In the genomic region with DNA sequence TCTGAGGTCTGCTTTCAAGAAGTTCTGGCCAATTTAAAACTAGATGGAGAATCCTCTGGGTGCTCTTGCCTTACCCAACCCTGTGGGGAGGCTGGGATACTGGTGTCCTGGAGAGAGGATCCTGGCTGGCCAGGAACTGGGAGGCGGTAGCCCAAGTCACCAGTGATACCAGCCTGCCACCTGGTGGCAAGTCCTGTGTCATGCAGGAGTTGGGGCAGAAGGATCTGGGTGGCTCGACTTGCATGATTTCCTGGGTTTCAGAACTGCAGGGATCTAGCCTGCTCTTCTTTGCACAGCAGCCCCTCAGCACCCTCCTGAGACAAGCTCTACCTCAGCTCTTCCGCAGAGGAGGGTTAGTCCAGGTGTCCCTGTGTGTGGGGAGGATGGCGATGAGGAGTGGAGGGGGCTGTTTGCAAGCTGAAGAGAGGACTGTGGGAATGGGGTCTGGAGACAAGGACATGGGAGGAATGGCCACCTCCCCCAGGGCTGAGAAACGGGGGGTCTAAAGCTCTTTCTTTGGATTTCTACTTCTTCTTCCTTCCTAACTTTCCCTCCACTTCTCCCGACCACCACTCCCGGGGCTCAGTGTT, we compare ENCODE assay signal across 8 cellular contexts. TPM values are rescaled to one million over a fixed set of nuclear protein-coding genes. Genes with fewer than 3 reads are reported as not detected.
A peak's percentile ranks its signal among the peaks of the same experiment; 100 is the strongest.
DNase-seq lines count a peak whose midpoint lies in the region; ATAC-seq and TF ChIP-seq lines count a peak whose summit lies in the region.

No MANE protein-coding gene starts in this region.

- no peak overlapping the region for H3K27ac ChIP-seq in HL-60 (replicated peaks)
- H3K27ac ChIP-seq in OCI-LY7 (ENCODE audit: low read depth, low read length, poor library complexity, severe bottlenecking) = no peak overlapping the region
- H3K27ac ChIP-seq in neutrophil = no peak overlapping the region
- no peak overlapping the region for H3K27ac ChIP-seq in tibial nerve

- peaks cover 28% of the 10 kb centered on the region for H3K27me3 Mint-ChIP-seq in activated T-helper 1 cell treated with anti-CD3 and anti-CD28 coated beads, Interleukin-12 subunit alpha, Interleukin-12 subunit beta, Interleukin-2, Interleukin-4 antibody, amounts not matched to agents 30 ng/mL and 10 ng/mL and 1 ng/mL, durations not matched to agents 14 hours and 24 hours and 36 hours (ENCODE audit: insufficient read depth)

- H3K4me3 Mint-ChIP-seq in activated T-helper 1 cell treated with anti-CD3 and anti-CD28 coated beads, Interleukin-12 subunit alpha, Interleukin-12 subunit beta, Interleukin-2, Interleukin-4 antibody, amounts not matched to agents 30 ng/mL and 10 ng/mL and 1 ng/mL, durations not matched to agents 14 hours and 24 hours and 36 hours = no peak overlapping the region

- no peaks in the 10 kb centered on the region for H3K36me3 Mint-ChIP-seq in activated T-helper 1 cell treated with anti-CD3 and anti-CD28 coated beads, Interleukin-12 subunit alpha, Interleukin-12 subunit beta, Interleukin-2, Interleukin-4 antibody, amounts not matched to agents 30 ng/mL and 10 ng/mL and 1 ng/mL, durations not matched to agents 14 hours and 24 hours and 36 hours (ENCODE audit: low read depth)

- H3K4me3 ChIP-seq in HL-60 (replicated peaks; ENCODE audit: insufficient read depth, low read length) (no peak overlapping the region), OCI-LY7 (ENCODE audit: low read depth, low read length, poor library complexity, severe bottlenecking) (no peak overlapping the region), neutrophil (ENCODE audit: low read depth in 1 of 2, low read length in 1 of 2) (no peak overlapping the region), tibial nerve (no peak overlapping the region)

- no peak for TF ChIP-seq POLR2A in tibial nerve (IDR thresholded peaks at IDR 0.05)

- H3K4me1 ChIP-seq in OCI-LY7 (ENCODE audit: insufficient read depth, low read length, poor library complexity, severe bottlenecking) (no peaks in the 10 kb centered on the region), neutrophil (ENCODE audit: control insufficient read depth in 1 of 2, insufficient read depth in 1 of 2, low read depth in 1 of 2, low read length in 1 of 2) (peaks cover 14% of the 10 kb centered on the region in 2 experiments), tibial nerve (peaks cover 0 to 17% (median 11%) of the 10 kb centered on the region in 4 donors)

- no peak overlapping the region for H3K4me2 ChIP-seq in OCI-LY7 (ENCODE audit: low read length)

- H3K4me1 Mint-ChIP-seq in activated T-helper 1 cell treated with anti-CD3 and anti-CD28 coated beads, Interleukin-12 subunit alpha, Interleukin-12 subunit beta, Interleukin-2, Interleukin-4 antibody, amounts not matched to agents 30 ng/mL and 10 ng/mL and 1 ng/mL, durations not matched to agents 14 hours and 24 hours and 36 hours (ENCODE audit: low read depth) = no peaks in the 10 kb centered on the region

- BruUV-seq in OCI-LY7 (replicated peaks; lab: Mats Ljungman, UMichigan) = no TSS peak

- no peaks in the 10 kb centered on the region for H4K20me1 ChIP-seq in OCI-LY7 (ENCODE audit: insufficient read depth, low read length)

- CTCF ChIA-PET in OCI-LY7 (lab: Charles Lee; ENCODE audit: unreplicated experiment) = no interaction called here

- no peak overlapping the region for H3K27ac Mint-ChIP-seq in activated T-helper 1 cell treated with anti-CD3 and anti-CD28 coated beads, Interleukin-12 subunit alpha, Interleukin-12 subunit beta, Interleukin-2, Interleukin-4 antibody, amounts not matched to agents 30 ng/mL and 10 ng/mL and 1 ng/mL, durations not matched to agents 14 hours and 24 hours and 36 hours

- WGBS in tibial nerve, 2 donors = 33 to 45% methylated on average over 7 of the region's 7 CpGs

- no peak overlapping the region for H2AFZ ChIP-seq in OCI-LY7 (ENCODE audit: low read length)

- H3K9me3 ChIP-seq in OCI-LY7 (ENCODE audit: low read length) (no peaks in the 10 kb centered on the region), neutrophil (no peaks in the 10 kb centered on the region), tibial nerve (no peaks in the 10 kb centered on the region)

- H3K9me2 ChIP-seq in OCI-LY7 (ENCODE audit: insufficient read depth, low read length) = no peaks in the 10 kb centered on the region

- intact Hi-C loops in OCI-LY7 (cut with micrococcal nuclease; ENCODE audit: unreplicated experiment) = loop anchor here (1.0 to 10.0 kb wide), 3 partner anchors 144 to 335 kb away; no protein-coding TSS in a partner anchor
- intact Hi-C loops in activated T-helper 1 cell treated with anti-CD3 and anti-CD28 coated beads, Interleukin-12 subunit alpha, Interleukin-12 subunit beta, Interleukin-2, Interleukin-4 antibody, amounts not matched to agents 30 ng/mL and 10 ng/mL and 1 ng/mL, durations not matched to agents 14 hours and 24 hours and 36 hours (cut with micrococcal nuclease) = loop anchor here (1.0 kb wide), 3 partner anchors 144 to 438 kb away; no protein-coding TSS in a partner anchor

- H3K9me3 Mint-ChIP-seq in activated T-helper 1 cell treated with anti-CD3 and anti-CD28 coated beads, Interleukin-12 subunit alpha, Interleukin-12 subunit beta, Interleukin-2, Interleukin-4 antibody, amounts not matched to agents 30 ng/mL and 10 ng/mL and 1 ng/mL, durations not matched to agents 14 hours and 24 hours and 36 hours = no peaks in the 10 kb centered on the region

- POLR2A ChIA-PET in OCI-LY7 (lab: Charles Lee) = interaction anchor here (0.9 kb wide), 1 partner anchor 110 kb away, joined by 3 read pairs; no protein-coding TSS in a partner anchor

- H3K36me3 ChIP-seq in OCI-LY7 (ENCODE audit: insufficient read depth, low read length) = no peaks in the 10 kb centered on the region
- no peaks in the 10 kb centered on the region for H3K36me3 ChIP-seq in neutrophil
- no peaks in the 10 kb centered on the region for H3K36me3 ChIP-seq in tibial nerve

- DNase-seq in DMS 273 treated with DMSO at 0.1 percent for 48 hours (lab: John Stamatoyannopoulos, UW) (peak; percentile 33), HL-60 (ENCODE audit: low read depth in 1 of 2, low spot score in 1 of 2) (peak; percentile 40 to 69), OCI-LY7 (ENCODE audit: low spot score) (peak; percentile 63), fibroblast of the conjunctiva (ENCODE audit: low read depth) (peak; percentile 44), tibial nerve (ENCODE audit: low spot score in 2 of 2) (peak; percentile 62 to 81)
- peak; percentile 38 for DNase-seq in activated T-helper 1 cell treated with anti-CD3 and anti-CD28 coated beads, Interleukin-12 subunit alpha, Interleukin-12 subunit beta, Interleukin-2, Interleukin-4 antibody, amounts not matched to agents 30 ng/mL and 10 ng/mL and 1 ng/mL, durations not matched to agents 14 hours and 24 hours and 36 hours (ENCODE audit: low spot score)

- H3K27me3 ChIP-seq in HL-60 (ENCODE audit: insufficient read depth, poor library complexity, severe bottlenecking) (peaks cover 22% of the 10 kb centered on the region), neutrophil (peaks cover 51% of the 10 kb centered on the region), tibial nerve (peaks cover 0 to 35% of the 10 kb centered on the region in 2 donors)

- ATAC-seq in GM21526 (IDR thresholded peaks at IDR 0.05; ENCODE audit: low FRiP score, unreplicated experiment) = no peak

- TF ChIP-seq CTCF in HL-60 (IDR thresholded peaks at IDR 0.05; ENCODE audit: insufficient read depth, low read length) = peak; percentile 93
- peak; percentile 92 for TF ChIP-seq CTCF in OCI-LY7 (conservative IDR thresholded peaks at IDR 0.05; ENCODE audit: low read length)
- peak; percentile 76 for TF ChIP-seq CTCF in neutrophil (IDR thresholded peaks at IDR 0.05)
- TF ChIP-seq CTCF in tibial nerve (IDR thresholded peaks at IDR 0.05) = peak; percentile 80 to 94 (median 89)

- H3K79me2 ChIP-seq in OCI-LY7 (ENCODE audit: insufficient read depth, low read depth, low read length) = no peaks in the 10 kb centered on the region

- TF ChIP-seq EP300 in tibial nerve (IDR thresholded peaks at IDR 0.05) = no peak

RNA-seq across cellular contexts. Expression of a gene that starts 4.2 kb away (rescaled TPM):
- not detected in 2 replicates for total RNA-seq in OCI-LY7 (2014; rRNA removed; shearing (Covaris generic))
- total RNA-seq in OCI-LY7 (2022) (not detected in 2 replicates), tibial nerve (1 to 10 TPM in 2 of 4 donors, not detected in 2; 1.1 to 1.7 TPM)
- total RNA-seq in activated T-helper 1 cell treated with anti-CD3 and anti-CD28 coated beads, Interleukin-12 subunit alpha, Interleukin-12 subunit beta, Interleukin-2, Interleukin-4 antibody, amounts not matched to agents 30 ng/mL and 10 ng/mL and 1 ng/mL, durations not matched to agents 14 hours and 24 hours and 36 hours = not detected in 2 replicates

RNA-seq across cellular contexts. Expression of a gene that starts 12.5 kb away (rescaled TPM):
- total RNA-seq in OCI-LY7 (2014; rRNA removed; shearing (Covaris generic)) = not detected in 2 replicates
- total RNA-seq in OCI-LY7 (2022) (not detected in 2 replicates), tibial nerve (not detected)
- total RNA-seq in activated T-helper 1 cell treated with anti-CD3 and anti-CD28 coated beads, Interleukin-12 subunit alpha, Interleukin-12 subunit beta, Interleukin-2, Interleukin-4 antibody, amounts not matched to agents 30 ng/mL and 10 ng/mL and 1 ng/mL, durations not matched to agents 14 hours and 24 hours and 36 hours = not detected in 2 replicates
